11 cellular contexts compared by ENCODE assay signal in the genomic region with DNA sequence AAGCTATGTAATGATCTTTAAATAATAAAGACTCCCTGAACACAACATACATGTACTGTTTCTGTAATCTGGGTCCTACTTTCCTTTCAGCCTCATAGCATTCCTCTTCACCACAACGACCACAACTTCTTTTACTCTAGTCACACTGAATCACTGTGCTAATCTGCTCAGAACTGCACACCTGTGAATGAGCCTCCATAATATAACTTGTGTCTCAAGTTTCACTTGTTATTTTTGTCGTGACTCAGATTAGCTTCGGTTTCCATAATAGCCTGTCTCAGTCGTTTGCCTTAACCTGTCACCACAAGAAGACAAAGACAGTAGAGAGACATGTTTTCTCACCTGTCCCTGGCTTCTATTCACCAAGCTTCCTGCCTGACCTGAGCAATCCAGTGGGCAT.
DNase-seq lines count a peak whose midpoint lies in the region; ATAC-seq and TF ChIP-seq lines count a peak whose summit lies in the region.
"Had no signal": no experiment of that assay in that cellular context is flagged by ENCODE, and none has a peak within 500 bp of the region (broad histone marks: within the 10 kb centered on the region; RNA-seq: fewer than 3 reads in every experiment).

No MANE protein-coding gene starts in this region.

- POLR2A ChIA-PET in OCI-LY7 (lab: Charles Lee) = no interaction called here

- no peak for TF ChIP-seq CTCF in OCI-LY7 (conservative IDR thresholded peaks at IDR 0.05; ENCODE audit: low read length)

- CTCF ChIA-PET in OCI-LY7 (lab: Charles Lee; ENCODE audit: unreplicated experiment) = no interaction called here

- peak overlapping the region; percentile 23; the same call in 1 of the 2 replicates for H2AFZ ChIP-seq in OCI-LY7 (ENCODE audit: low read length)

- H3K4me1 ChIP-seq in OCI-LY7 (ENCODE audit: insufficient read depth, low read length, poor library complexity, severe bottlenecking) = peaks cover 25% of the 10 kb centered on the region

- peak overlapping the region; percentile 73 for H3K27ac ChIP-seq in OCI-LY7 (ENCODE audit: low read depth, low read length, poor library complexity, severe bottlenecking)
- H3K27ac ChIP-seq in caudate nucleus (ENCODE audit: low read depth, low read length) = no peak overlapping the region

- no peak for TF ChIP-seq POLR2A in GM18505 (IDR thresholded peaks at IDR 0.05; ENCODE audit: borderline replicate concordance, extremely low read depth, insufficient read depth, insufficient read length)

- intact Hi-C loops in OCI-LY7 (cut with micrococcal nuclease; ENCODE audit: unreplicated experiment) = no loop called here
- intact Hi-C loops in left ventricle myocardium superior (cut with micrococcal nuclease) = no loop called here

- no peaks in the 10 kb centered on the region for H4K20me1 ChIP-seq in OCI-LY7 (ENCODE audit: insufficient read depth, low read length)

- 0 out of 2 replicates have a peak, but pooled peaks cover 4% of the 10 kb centered on the region for H3K9me3 ChIP-seq in OCI-LY7 (ENCODE audit: low read length)

- no peaks in the 10 kb centered on the region for H3K36me3 ChIP-seq in OCI-LY7 (ENCODE audit: insufficient read depth, low read length)

- ATAC-seq in GM18505 (IDR thresholded peaks at IDR 0.05; ENCODE audit: unreplicated experiment) = peak; percentile 91
- peak; percentile 90 for ATAC-seq in GM19468 (IDR thresholded peaks at IDR 0.05; ENCODE audit: extremely low read depth, unreplicated experiment)
- peak; percentile 99 for ATAC-seq in HG03066 (IDR thresholded peaks at IDR 0.05; ENCODE audit: low read depth, unreplicated experiment)
- ATAC-seq in left ventricle myocardium superior = no peak
- ATAC-seq: HCT116 had no signal

- BruUV-seq in OCI-LY7 (replicated peaks; lab: Mats Ljungman, UMichigan) = no TSS peak

- H3K79me2 ChIP-seq in OCI-LY7 (ENCODE audit: insufficient read depth, low read depth, low read length) = no peaks in the 10 kb centered on the region

- H3K9me2 ChIP-seq in OCI-LY7 (ENCODE audit: insufficient read depth, low read length) = no peaks in the 10 kb centered on the region

- no peak overlapping the region for H3K4me3 ChIP-seq in OCI-LY7 (ENCODE audit: low read depth, low read length, poor library complexity, severe bottlenecking)

- DNase-seq in OCI-LY7 (ENCODE audit: low spot score) (peak; percentile 64), caudate nucleus (lab: John Stamatoyannopoulos, UW) (no peak), NCI-H2029 treated with DMSO at 0.1 percent for 48 hours (lab: John Stamatoyannopoulos, UW) (no peak), left ventricle myocardium superior (no peak)
- no peak for DNase-seq in effector CD4-positive, alpha-beta T cell
- DNase-seq: Calu3, NCI-H2171 had no signal

- H3K4me2 ChIP-seq in OCI-LY7 (ENCODE audit: low read length) = peak overlapping the region; percentile 56
